In the genomic region with DNA sequence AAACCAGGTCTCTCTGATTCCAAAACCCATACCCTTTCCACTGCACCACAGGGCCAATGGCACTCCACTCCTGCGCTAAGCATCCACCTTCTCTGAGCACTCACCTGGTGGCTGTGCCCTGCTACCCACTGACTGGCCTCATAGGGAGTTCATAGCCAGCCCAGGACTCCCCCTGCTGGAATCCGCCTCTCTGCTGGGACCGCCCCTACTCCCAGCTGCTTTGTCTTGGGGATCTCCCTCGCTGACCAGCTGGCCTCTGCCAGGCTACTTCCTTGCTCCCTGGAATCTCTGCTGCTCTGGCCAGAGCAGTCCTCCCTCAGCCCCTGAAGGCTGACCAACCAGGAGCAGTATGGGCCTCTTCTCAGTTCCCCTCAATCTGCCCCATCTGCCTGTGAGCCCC, we compare ENCODE assay signal across 7 cellular contexts.
A peak's percentile ranks its signal among the peaks of the same experiment; 100 is the strongest.
DNase-seq lines count a peak whose midpoint lies in the region; ATAC-seq, FAIRE-seq and TF ChIP-seq lines count a peak whose summit lies in the region.

No MANE protein-coding gene starts in this region.

- no peaks in the 10 kb centered on the region for H3K9me3 ChIP-seq in OCI-LY1 (ENCODE audit: low read length)
- no peaks in the 10 kb centered on the region for H3K9me3 ChIP-seq in pancreas

- H3K4me2 ChIP-seq in OCI-LY1 (ENCODE audit: low read length), result no peak overlapping the region

- H3K27me3 ChIP-seq in OCI-LY1 (ENCODE audit: insufficient read depth, low read length) (no peaks in the 10 kb centered on the region), pancreas (no peaks in the 10 kb centered on the region)

- no peaks in the 10 kb centered on the region for H3K4me1 ChIP-seq in OCI-LY1 (ENCODE audit: insufficient read depth, low read length, severe bottlenecking)
- H3K4me1 ChIP-seq in pancreas, result no peaks in the 10 kb centered on the region

- FAIRE-seq in pancreas (lab: Jason Lieb, UNC), result no peak

- H4K20me1 ChIP-seq in OCI-LY1 (ENCODE audit: insufficient read depth, low read length), result no peaks in the 10 kb centered on the region

- ATAC-seq in GM18868 (IDR thresholded peaks at IDR 0.05; ENCODE audit: unreplicated experiment) (peak; percentile 92), HG02623 (IDR thresholded peaks at IDR 0.05; ENCODE audit: unreplicated experiment) (peak; percentile 72), pancreas (peak in 3 of 4 donors; percentile 57 to 65 (median 61)), GM21528 (IDR thresholded peaks at IDR 0.05; ENCODE audit: low FRiP score, unreplicated experiment) (no peak)

- intact Hi-C loops in pancreas (cut with DNase I), result no loop called here

- no peaks in the 10 kb centered on the region for H3K9me2 ChIP-seq in OCI-LY1 (ENCODE audit: low read depth, low read length)

- TF ChIP-seq CTCF in OCI-LY1 (IDR thresholded peaks at IDR 0.05; ENCODE audit: low read length), result peak; percentile 22; the same call in 1 of the 2 replicates
- TF ChIP-seq CTCF in pancreas (IDR thresholded peaks at IDR 0.05), result no peak

- DNase-seq in pancreas (peak in 1 of 6 donors; percentile 9), OCI-M1 (lab: John Stamatoyannopoulos, UW) (no peak), kidney glomerular epithelial cell (lab: John Stamatoyannopoulos, UW) (no peak)

- H3K4me3 ChIP-seq in OCI-LY1 (ENCODE audit: low read depth, low read length, poor library complexity, severe bottlenecking), result no peak overlapping the region
- H3K4me3 ChIP-seq in pancreas, result no peak overlapping the region

- H3K79me2 ChIP-seq in OCI-LY1 (ENCODE audit: insufficient read depth, low read length), result no peaks in the 10 kb centered on the region

- no peak overlapping the region for H2AFZ ChIP-seq in OCI-LY1 (ENCODE audit: low read length)

- WGBS in pancreas, 2 donors, result 14 to 25% methylated on average over 4 of the region's 4 CpGs

- no peak overlapping the region for H3K9ac ChIP-seq in OCI-LY1 (ENCODE audit: low read length)

- H3F3A ChIP-seq in OCI-LY1 (ENCODE audit: insufficient read depth, low read length), result no peaks in the 10 kb centered on the region

- H3K27ac ChIP-seq in OCI-LY1 (ENCODE audit: low read depth, low read length, poor library complexity, severe bottlenecking), result no peak overlapping the region
- no peak overlapping the region for H3K27ac ChIP-seq in pancreas

- no peaks in the 10 kb centered on the region for H3K36me3 ChIP-seq in OCI-LY1 (ENCODE audit: insufficient read depth, low read length)
- H3K36me3 ChIP-seq in pancreas, result no peaks in the 10 kb centered on the region
